8 cellular contexts compared by ENCODE assay signal in genomic region chr17:49880291-49881053, GRCh38. TPM values are rescaled to one million over a fixed set of nuclear protein-coding genes. Genes with fewer than 3 reads are reported as not detected.
DNase-seq lines count a peak whose midpoint lies in the region; ATAC-seq and TF ChIP-seq lines count a peak whose summit lies in the region.

No MANE protein-coding gene starts in this region.

- no peak overlapping the region for H3K27ac ChIP-seq in Panc1 (ENCODE audit: low read length)
- H3K27ac ChIP-seq in fibroblast of lung (ENCODE audit: insufficient read depth, low read length) = no peak overlapping the region

- peaks cover 4% of the 10 kb centered on the region for H3K4me1 Mint-ChIP-seq in activated T-cell treated with anti-CD3 and anti-CD28 coated beads, Interleukin-2, amount 50 U/mL, for 4 hours (ENCODE audit: low read depth)
- H3K4me1 Mint-ChIP-seq in naive thymus-derived CD8-positive, alpha-beta T cell = peaks cover 5 to 8% (median 5%) of the 10 kb centered on the region in 4 donors

- H3K36me3 ChIP-seq in Panc1 (ENCODE audit: control insufficient read depth, insufficient read depth, low read length) (no peaks in the 10 kb centered on the region), fibroblast of lung (ENCODE audit: control insufficient read depth, insufficient read depth, low read length) (no peaks in the 10 kb centered on the region)

- intact Hi-C loops in Panc1 (cut with micrococcal nuclease; ENCODE audit: unreplicated experiment) = loop anchor here (1.0 kb wide), 1 partner anchor 116 kb away; no protein-coding TSS in a partner anchor

- in situ Hi-C loops in Panc1 (cut with HindIII; ENCODE audit: low pct_unique_long_range_greater_than_20kb, low sequenced_read_pairs) = no loop called here

- no peak overlapping the region for H3K4me3 Mint-ChIP-seq in activated T-cell treated with anti-CD3 and anti-CD28 coated beads, Interleukin-2, amount 50 U/mL, for 4 hours
- peak overlapping the region; percentile 16 to 82 (median 31) for H3K4me3 Mint-ChIP-seq in naive thymus-derived CD8-positive, alpha-beta T cell

- H3K27ac Mint-ChIP-seq in naive thymus-derived CD8-positive, alpha-beta T cell = no peak overlapping the region

- ATAC-seq in Panc1 (peak; percentile 96), HG03521 (IDR thresholded peaks at IDR 0.05; ENCODE audit: unreplicated experiment) (no peak)
- peak; percentile 97 to 98 for ATAC-seq in activated T-cell treated with anti-CD3 and anti-CD28 coated beads, Interleukin-2, amount 50 U/mL, for 4 hours
- ATAC-seq in naive thymus-derived CD8-positive, alpha-beta T cell = peak; percentile 97 to 99

- CTCF ChIA-PET in GM10248 (lab: Yijun Ruan, JAX) (interaction anchor here (0.7 to 7.6 kb wide), 27 partner anchors 9 to 373 kb away, joined by 3 to 100 read pairs (median 4); partner anchors contain the start of gene DLX3), Panc1 (lab: Charles Lee) (interaction anchor here (0.6 to 3.2 kb wide), 6 partner anchors 9 to 152 kb away, joined by 3 to 28 read pairs (median 3); no protein-coding TSS in a partner anchor)

- H3K27me3 Mint-ChIP-seq in activated T-cell treated with anti-CD3 and anti-CD28 coated beads, Interleukin-2, amount 50 U/mL, for 4 hours (ENCODE audit: low read depth) = peaks cover 45% of the 10 kb centered on the region
- H3K27me3 Mint-ChIP-seq in naive thymus-derived CD8-positive, alpha-beta T cell = peaks cover 13 to 51% (median 43%) of the 10 kb centered on the region in 5 donors

- H3K4me3 ChIP-seq in Panc1 (ENCODE audit: low read depth in 2 of 2, low read length in 2 of 2) = peak overlapping the region; percentile 10 to 20; a peak in 2 of 4 replicates
- no peak overlapping the region for H3K4me3 ChIP-seq in fibroblast of lung (replicated peaks in 1 of 4; ENCODE audit: control extremely low read depth in 1 of 4, insufficient read depth in 1 of 4, low read depth in 3 of 4, low read length in 4 of 4)

- H3K9me3 ChIP-seq in Panc1 (ENCODE audit: control insufficient read depth, insufficient read depth, low read depth, low read length) (no peaks in the 10 kb centered on the region), fibroblast of lung (ENCODE audit: control insufficient read depth, insufficient read depth, low read depth, low read length) (no peaks in the 10 kb centered on the region)

- H3K9me3 Mint-ChIP-seq in activated T-cell treated with anti-CD3 and anti-CD28 coated beads, Interleukin-2, amount 50 U/mL, for 4 hours = no peaks in the 10 kb centered on the region
- H3K9me3 Mint-ChIP-seq in naive thymus-derived CD8-positive, alpha-beta T cell = no peaks in the 10 kb centered on the region

- no peaks in the 10 kb centered on the region for H3K36me3 Mint-ChIP-seq in activated T-cell treated with anti-CD3 and anti-CD28 coated beads, Interleukin-2, amount 50 U/mL, for 4 hours (ENCODE audit: insufficient read depth)
- H3K36me3 Mint-ChIP-seq in naive thymus-derived CD8-positive, alpha-beta T cell = peaks cover 0 to 3% (median 0%) of the 10 kb centered on the region in 3 donors

- no peaks in the 10 kb centered on the region for H4K20me1 ChIP-seq in fibroblast of lung (ENCODE audit: control insufficient read depth, extremely low read depth, insufficient read depth, low read length)

- H3K9ac ChIP-seq in fibroblast of lung (ENCODE audit: insufficient read depth, low read length) = no peak overlapping the region

- POLR2A ChIA-PET in GM10248 (lab: Yijun Ruan, JAX) (no interaction called here), Panc1 (lab: Charles Lee) (no interaction called here)
- POLR2A ChIA-PET in naive thymus-derived CD8-positive, alpha-beta T cell (lab: Charles Lee) = interaction anchor here (1.0 kb wide), 1 partner anchor 118 kb away, joined by 3 read pairs; no protein-coding TSS in a partner anchor

- H3K4me1 ChIP-seq in Panc1 (ENCODE audit: control insufficient read depth, insufficient read depth, low read length) = peaks cover 4% of the 10 kb centered on the region; the same call in 1 of the 2 replicates
- no peaks in the 10 kb centered on the region for H3K4me1 ChIP-seq in fibroblast of lung (ENCODE audit: control insufficient read depth, extremely low read depth, insufficient read depth, low read length)

- peak overlapping the region; percentile 35 for H3K4me2 ChIP-seq in fibroblast of lung (ENCODE audit: extremely low read depth, insufficient read depth, low read length)

- H3K27me3 ChIP-seq in Panc1 (ENCODE audit: control insufficient read depth, insufficient read depth, low read length) (no peaks in the 10 kb centered on the region; the same call in 1 of the 2 replicates), fibroblast of lung (ENCODE audit: control insufficient read depth, insufficient read depth, low read length) (peaks cover 18% of the 10 kb centered on the region)

- no peak overlapping the region for H2AFZ ChIP-seq in fibroblast of lung (ENCODE audit: low read length)

- DNase-seq in GM10248 (ENCODE audit: extremely low spot score) = peak; percentile 93
- peak; percentile 75 for DNase-seq in HK-2 (ENCODE audit: unreplicated experiment)
- no peak for DNase-seq in Panc1 (ENCODE audit: low read depth, low spot score)
- peak; percentile 66 for DNase-seq in activated T-cell treated with anti-CD3 and anti-CD28 coated beads, Interleukin-2, amount 50 U/mL, for 4 hours
- peak; percentile 52 for DNase-seq in fibroblast of lung (ENCODE audit: low read depth in 2 of 2)
- DNase-seq in naive thymus-derived CD8-positive, alpha-beta T cell = peak; percentile 51 to 77 (median 64)
- DNase-seq in stimulated activated naive CD4-positive, alpha-beta T cell (lab: John Stamatoyannopoulos, UW) = peak in 5 of 6 experiments; percentile 38 to 61 (median 47)

- no peaks in the 10 kb centered on the region for H3K79me2 ChIP-seq in fibroblast of lung (ENCODE audit: control insufficient read depth, insufficient read depth, low read length)

- peak; percentile 87 for TF ChIP-seq CTCF in GM10248 (IDR thresholded peaks at IDR 0.05; ENCODE audit: control extremely low read depth, extremely low read depth, low read depth, missing control alignments)
- TF ChIP-seq CTCF in Panc1 (IDR thresholded peaks at IDR 0.05) = peak; percentile 99
- TF ChIP-seq CTCF in fibroblast of lung (conservative IDR thresholded peaks at IDR 0.05 in 1 of 2, IDR thresholded peaks at IDR 0.05 in 1 of 2; ENCODE audit: low read depth in 1 of 2, low read length in 2 of 2) = peak; percentile 87 to 93

- no TSS peak for BruUV-seq in Panc1 (replicated peaks; lab: Mats Ljungman, UMichigan)

RNA-seq across cellular contexts. Expression of gene TAC4, which starts 32.6 kb away (rescaled TPM):
- total RNA-seq in Panc1 (2021; ENCODE audit: unreplicated experiment) (not detected), fibroblast of lung (not detected in 2 replicates)
- not detected for polyA plus RNA-seq in Panc1 (2012; ENCODE audit: insufficient read length)
- total RNA-seq in activated T-cell treated with anti-CD3 and anti-CD28 coated beads, Interleukin-2, amount 50 U/mL, for 4 hours = not detected
- not detected in 2 replicates for polyA plus RNA-seq in fibroblast of lung
- polyA plus RNA-seq in fibroblast of lung (2012) = not detected in 2 replicates
- polyA minus RNA-seq in fibroblast of lung (ENCODE audit: low replicate concordance) = not detected in 2 replicates
- not detected for total RNA-seq in naive thymus-derived CD8-positive, alpha-beta T cell
- polyA plus RNA-seq in naive thymus-derived CD8-positive, alpha-beta T cell = not detected

Comparison
In these comparisons a context has a peak if more than half of its experiments do, and no peak if none do; other contexts are left out.
1. H3K4me3 ChIP-seq: peak in Panc1 (2 of 2); none in fibroblast of lung (0 of 4).
2. Peak in every context shown above with its lines, with median percentiles within 50 percentile points of each other: CTCF ChIP-seq.